ENCODE assay signal across 8 cellular contexts in genomic region chr15:39786444-39787056, GRCh38.
A peak's percentile ranks its signal among the peaks of the same experiment; 100 is the strongest.
DNase-seq lines count a peak whose midpoint lies in the region; ATAC-seq and TF ChIP-seq lines count a peak whose summit lies in the region.

No MANE protein-coding gene starts in this region.

- H3K4me3 Mint-ChIP-seq in stimulated activated naive B cell treated with anti-CD40 and anti-IgM and Interleukin-4, amounts not matched to agents 10 μg/mL and 1 μg/mL and 100 μg/mL, for 72 hours: no peak overlapping the region

- no peak overlapping the region for H3K4me3 ChIP-seq in choroid plexus epithelial cell (ENCODE audit: low read depth, low read length)

- peak; percentile 27 for DNase-seq in DMS53 treated with DMSO at 0.1 percent for 48 hours (lab: John Stamatoyannopoulos, UW; ENCODE audit: unreplicated experiment)
- DNase-seq in HuH-7 (ENCODE audit: low spot score): peak; percentile 36
- peak; percentile 52 for DNase-seq in NOMO-1 (lab: John Stamatoyannopoulos, UW; ENCODE audit: unreplicated experiment in 2 of 2)
- DNase-seq in choroid plexus epithelial cell (ENCODE audit: low read depth): peak; percentile 83
- peak; percentile 67 for DNase-seq in midbrain (lab: John Stamatoyannopoulos, UW)
- no peak for DNase-seq in stimulated activated naive B cell treated with anti-CD40 and anti-IgM and Interleukin-4, amounts not matched to agents 10 μg/mL and 1 μg/mL and 100 μg/mL, for 72 hours
- DNase-seq in effector CD8-positive, alpha-beta T cell (lab: John Stamatoyannopoulos, UW): no peak

- no peaks in the 10 kb centered on the region for H3K9me3 Mint-ChIP-seq in stimulated activated naive B cell treated with anti-CD40 and anti-IgM and Interleukin-4, amounts not matched to agents 10 μg/mL and 1 μg/mL and 100 μg/mL, for 72 hours

- H3K27ac Mint-ChIP-seq in stimulated activated naive B cell treated with anti-CD40 and anti-IgM and Interleukin-4, amounts not matched to agents 10 μg/mL and 1 μg/mL and 100 μg/mL, for 72 hours: no peak overlapping the region

- TF ChIP-seq CTCF in choroid plexus epithelial cell (conservative IDR thresholded peaks at IDR 0.05; ENCODE audit: low read depth, low read length): peak; percentile 71

- H3K4me1 Mint-ChIP-seq in stimulated activated naive B cell treated with anti-CD40 and anti-IgM and Interleukin-4, amounts not matched to agents 10 μg/mL and 1 μg/mL and 100 μg/mL, for 72 hours: peaks cover 21 to 42% of the 10 kb centered on the region in 2 donors

- no peaks in the 10 kb centered on the region for H3K27me3 Mint-ChIP-seq in stimulated activated naive B cell treated with anti-CD40 and anti-IgM and Interleukin-4, amounts not matched to agents 10 μg/mL and 1 μg/mL and 100 μg/mL, for 72 hours

- ATAC-seq in stimulated activated naive B cell treated with anti-CD40 and anti-IgM and Interleukin-4, amounts not matched to agents 10 μg/mL and 1 μg/mL and 100 μg/mL, for 72 hours (replicated peaks): no peak
- ATAC-seq in HG02870 (IDR thresholded peaks at IDR 0.05; ENCODE audit: unreplicated experiment): no peak

- H3K36me3 Mint-ChIP-seq in stimulated activated naive B cell treated with anti-CD40 and anti-IgM and Interleukin-4, amounts not matched to agents 10 μg/mL and 1 μg/mL and 100 μg/mL, for 72 hours: no peaks in the 10 kb centered on the region

Comparison
In these comparisons a context has a peak if more than half of its experiments do, and no peak if none do; other contexts are left out.
1. DNase-seq: peak in DMS53 treated with DMSO at 0.1 percent for 48 hours (single experiment), HuH-7 (single experiment), NOMO-1 (2 of 2), choroid plexus epithelial cell (single experiment) and midbrain (single experiment); none in stimulated activated naive B cell treated with anti-CD40 and anti-IgM and Interleukin-4, amounts not matched to agents 10 μg/mL and 1 μg/mL and 100 μg/mL, for 72 hours (single experiment) and effector CD8-positive, alpha-beta T cell (single experiment).